In genomic region chrX:13652256-13653021, GRCh38 we compare ENCODE assay signal across 8 cellular contexts. TPM values are rescaled to one million over a fixed set of nuclear protein-coding genes. Genes with fewer than 3 reads are reported as not detected.
DNase-seq lines count a peak whose midpoint lies in the region; ATAC-seq, FAIRE-seq and TF ChIP-seq lines count a peak whose summit lies in the region.

No MANE protein-coding gene starts in this region.

- peak; percentile 64 for FAIRE-seq in GM19239 (lab: Jason Lieb, UNC)
- FAIRE-seq in H1 (lab: Jason Lieb, UNC), result no peak

- POLR2A ChIA-PET in PC-3 (lab: Charles Lee; ENCODE audit: unreplicated experiment) (interaction anchor here (0.7 kb wide), 1 partner anchor 862 kb away, joined by 4 read pairs; no protein-coding TSS in a partner anchor), H1 (lab: Charles Lee; ENCODE audit: partially characterized antibody) (interaction anchor here (1.1 to 1.5 kb wide), 2 partner anchors 8 to 82 kb away, joined by 3 to 4 read pairs; partner anchors contain the start of genes OFD1 and TRAPPC2)

- H4K8ac ChIP-seq in H1 (ENCODE audit: extremely low read depth, insufficient read depth, low read length) (no peak overlapping the region), neuronal stem cell (ENCODE audit: low read depth, low read length) (no peak overlapping the region)

- H3K4me2 ChIP-seq in PC-3 (ENCODE audit: low read length) (peak overlapping the region; percentile 91), H1 (ENCODE audit: insufficient read depth in 1 of 2, low read depth in 2 of 2, low read length in 2 of 2) (peak overlapping the region; percentile 70 to 93), neuronal stem cell (ENCODE audit: insufficient read depth, low read length, poor library complexity, severe bottlenecking) (no peak overlapping the region)

- H3K4me3 ChIP-seq in PC-3 (ENCODE audit: low read length) (peak overlapping the region; percentile 82), H1 (ENCODE audit: extremely low read depth in 1 of 4, insufficient read depth in 2 of 4, low read depth in 3 of 4, low read length in 4 of 4) (peak overlapping the region; percentile 42 to 77 (median 60)), neuronal stem cell (ENCODE audit: low read length in 2 of 2) (peak overlapping the region in 1 of 2 donors; percentile 55)

- H3K4ac ChIP-seq in H1 (replicated peaks; ENCODE audit: insufficient read length, low read depth, low read length) (peak overlapping the region; percentile 85), neuronal stem cell (ENCODE audit: low read length) (no peak overlapping the region)

- H3K27ac ChIP-seq in PC-3 (ENCODE audit: low read length) (peak overlapping the region; percentile 98), H1 (ENCODE audit: low read depth, low read length) (no peak overlapping the region), neuronal stem cell (replicated peaks; ENCODE audit: low read length) (no peak overlapping the region)

- no peaks in the 10 kb centered on the region for H4K20me1 ChIP-seq in PC-3 (ENCODE audit: low read length)
- no peaks in the 10 kb centered on the region for H4K20me1 ChIP-seq in H1 (replicated peaks in 1 of 2; ENCODE audit: control insufficient read depth in 1 of 2, insufficient read depth in 2 of 2, low read length in 2 of 2)

- H2BK15ac ChIP-seq in H1 (ENCODE audit: low read length) (no peak overlapping the region), neuronal stem cell (ENCODE audit: low read length) (no peak overlapping the region)

- H2BK12ac ChIP-seq in H1 (ENCODE audit: low read depth, low read length) (no peak overlapping the region), neuronal stem cell (ENCODE audit: low read length) (no peak overlapping the region)

- no peak overlapping the region for H2BK20ac ChIP-seq in H1 (ENCODE audit: low read length)

- peaks cover 5% of the 10 kb centered on the region for H3F3A ChIP-seq in PC-3 (ENCODE audit: low read length, unreplicated experiment)

- H3K56ac ChIP-seq in H1 (replicated peaks; ENCODE audit: insufficient read length, low read depth, low read length), result no peak overlapping the region

- H3K14ac ChIP-seq in H1 (ENCODE audit: insufficient read length) (no peak overlapping the region), neuronal stem cell (ENCODE audit: low read length) (no peak overlapping the region)

- CTCF ChIA-PET in PC-3 (lab: Charles Lee) (no interaction called here), H1 (lab: Charles Lee; ENCODE audit: partially characterized antibody) (no interaction called here)

- H3K36me3 ChIP-seq in PC-3 (ENCODE audit: low read depth, low read length), result no peaks in the 10 kb centered on the region
- no peaks in the 10 kb centered on the region for H3K36me3 ChIP-seq in H1 (ENCODE audit: control insufficient read depth in 2 of 4, insufficient read depth in 4 of 4, low read length in 3 of 4)
- no peaks in the 10 kb centered on the region for H3K36me3 ChIP-seq in neuronal stem cell (replicated peaks in 1 of 2; ENCODE audit: control insufficient read depth in 2 of 2, insufficient read depth in 2 of 2, low read length in 2 of 2)

- H2AK5ac ChIP-seq in H1 (ENCODE audit: low read depth, low read length) (no peak overlapping the region), neuronal stem cell (ENCODE audit: low read depth, low read length) (no peak overlapping the region)

- H2BK120ac ChIP-seq in H1 (replicated peaks; ENCODE audit: low read depth, low read length) (no peak overlapping the region), neuronal stem cell (ENCODE audit: low read depth, low read length) (no peak overlapping the region)

- H4K5ac ChIP-seq in H1 (ENCODE audit: insufficient read length, low read depth, low read length), result peak overlapping the region; percentile 72

- H3K79me1 ChIP-seq in H1 (ENCODE audit: low read depth, low read length) (no peaks in the 10 kb centered on the region), neuronal stem cell (ENCODE audit: low read depth, low read length) (no peaks in the 10 kb centered on the region)

- H2BK5ac ChIP-seq in H1 (ENCODE audit: low read depth, low read length) (no peak overlapping the region), neuronal stem cell (ENCODE audit: low read length) (no peak overlapping the region)

- DNase-seq in ACHN (peak; percentile 63), GM19239 (ENCODE audit: insufficient read length, low spot score) (no peak), PC-3 (peak; percentile 88), H1 (ENCODE audit: low read depth in 1 of 2, low spot score in 2 of 2) (no peak), neuronal stem cell (ENCODE audit: low spot score) (no peak)
- no peak for DNase-seq in activated effector memory CD4-positive, alpha-beta T cell treated with Interleukin-2 at 50 U/mL for 16 hours
- no peak for DNase-seq in stimulated activated naive CD4-positive, alpha-beta T cell treated with Interleukin-2 at 50 U/mL for 16 hours (lab: John Stamatoyannopoulos, UW)

- peak overlapping the region; percentile 65 for H4K91ac ChIP-seq in H1 (replicated peaks; ENCODE audit: insufficient read length, low read length)
- H4K91ac ChIP-seq in neuronal stem cell (ENCODE audit: low read depth, low read length, poor library complexity), result no peak overlapping the region

- no peaks in the 10 kb centered on the region for H3K27me3 ChIP-seq in PC-3 (ENCODE audit: low read length)
- no peaks in the 10 kb centered on the region for H3K27me3 ChIP-seq in H1 (replicated peaks in 1 of 4; ENCODE audit: control insufficient read depth in 3 of 4, extremely low read depth in 1 of 4, insufficient read depth in 3 of 4, low read length in 3 of 4)
- H3K27me3 ChIP-seq in neuronal stem cell (ENCODE audit: control insufficient read depth in 3 of 3, insufficient read depth in 3 of 3, low read depth in 1 of 3, low read length in 3 of 3), result no peaks in the 10 kb centered on the region

- peak; percentile 63 for ATAC-seq in PC-3
- no peak for ATAC-seq in GM21786 (IDR thresholded peaks at IDR 0.05; ENCODE audit: unreplicated experiment)

- no peak for TF ChIP-seq POLR2A in H1 (IDR thresholded peaks at IDR 0.05; ENCODE audit: control extremely low read depth in 1 of 2, low read depth in 2 of 2, low read length in 2 of 2)

- H3K9ac ChIP-seq in PC-3 (ENCODE audit: low read length), result peak overlapping the region; percentile 92
- H3K9ac ChIP-seq in H1 (replicated peaks in 1 of 4; ENCODE audit: extremely low read depth in 1 of 4, low read depth in 3 of 4, low read length in 3 of 4), result no peak overlapping the region; a peak in 2 of 7 replicates
- no peak overlapping the region for H3K9ac ChIP-seq in neuronal stem cell (ENCODE audit: low read depth, low read length, poor library complexity)

- no peak for TF ChIP-seq RAD21 in H1 (IDR thresholded peaks at IDR 0.05 in 1 of 2, conservative IDR thresholded peaks at IDR 0.05 in 1 of 2; ENCODE audit: low read depth in 2 of 2, low read length in 2 of 2)

- H2AFZ ChIP-seq in PC-3 (ENCODE audit: low read length), result peak overlapping the region; percentile 50
- peak overlapping the region; percentile 78; the same call in 1 of the 2 replicates for H2AFZ ChIP-seq in H1 (ENCODE audit: low read length)
- H2AFZ ChIP-seq in neuronal stem cell (ENCODE audit: low read length), result peak overlapping the region; percentile 65

- in situ Hi-C loops in ACHN (cut with HindIII; ENCODE audit: low pct_ligation_motif_present, low pct_unique_long_range_greater_than_20kb, low sequenced_read_pairs), result no loop called here

- H3K23ac ChIP-seq in H1 (ENCODE audit: insufficient read length) (no peak overlapping the region), neuronal stem cell (ENCODE audit: low read depth, low read length, poor library complexity) (no peak overlapping the region)

- H3K79me2 ChIP-seq in PC-3 (ENCODE audit: low read length) (no peaks in the 10 kb centered on the region), H1 (ENCODE audit: control insufficient read depth in 1 of 2, insufficient read depth in 2 of 2, low read length in 2 of 2) (no peaks in the 10 kb centered on the region)

- H3K9me2 ChIP-seq in PC-3 (replicated peaks; ENCODE audit: low read length), result no peaks in the 10 kb centered on the region

- 45% methylated on average over 17 of the region's 17 CpGs; no CpG with 5 or more reads in 1 of the 2 experiments for whole genome bisulfite sequencing in H1 (ENCODE audit: extremely low coverage in 1 of 2, insufficient coverage in 1 of 2, insufficient read length in 1 of 2, insufficient replicate concordance in 2 of 2, low coverage in 1 of 2, low lambda C conversion rate in 2 of 2, missing lambda C conversion rate in 1 of 2), 2 experiments
- no CpG with 5 or more reads among the region's 17 CpGs for WGBS in neuronal stem cell (ENCODE audit: extremely low coverage in 2 of 2, insufficient read length in 2 of 2, insufficient replicate concordance in 1 of 2), 2 donors

- BruUV-seq in PC-3 (replicated peaks; lab: Mats Ljungman, UMichigan), result TSS peak; percentile 82

- intact Hi-C loops in PC-3 (cut with micrococcal nuclease), result loop anchor here (1.0 to 10.0 kb wide), 3 partner anchors 82 to 678 kb away; partner anchors contain the start of genes OFD1, TMSB4X and TRAPPC2

- H3K18ac ChIP-seq in H1 (ENCODE audit: extremely low read depth, low read length) (no peak overlapping the region), neuronal stem cell (ENCODE audit: low read length) (no peak overlapping the region)

- peaks cover 4% of the 10 kb centered on the region; the same call in 1 of the 2 replicates for H3K23me2 ChIP-seq in H1 (ENCODE audit: low read depth, low read length)

- H3K9me3 ChIP-seq in PC-3 (ENCODE audit: low read length), result no peaks in the 10 kb centered on the region
- no peaks in the 10 kb centered on the region for H3K9me3 ChIP-seq in H1 (ENCODE audit: insufficient read depth in 2 of 2, low read depth in 1 of 2, low read length in 1 of 2)
- no peaks in the 10 kb centered on the region for H3K9me3 ChIP-seq in neuronal stem cell (replicated peaks in 1 of 2; ENCODE audit: control insufficient read depth in 2 of 2, insufficient read depth in 1 of 2, low read depth in 1 of 2, low read length in 2 of 2)

- no peak for TF ChIP-seq EP300 in H1 (IDR thresholded peaks at IDR 0.05; ENCODE audit: borderline replicate concordance in 1 of 2, low read depth in 2 of 2, low read length in 2 of 2)

- TF ChIP-seq CTCF in PC-3 (conservative IDR thresholded peaks at IDR 0.05; ENCODE audit: low read depth, low read length) (no peak), H1 (IDR thresholded peaks at IDR 0.05; ENCODE audit: control extremely low read depth in 1 of 3, insufficient read depth in 1 of 3, low read depth in 1 of 3, low read length in 3 of 3) (no peak)

- peaks cover 28% of the 10 kb centered on the region for H3K4me1 ChIP-seq in PC-3 (ENCODE audit: insufficient read depth, low read length)
- H3K4me1 ChIP-seq in H1 (replicated peaks in 1 of 4; ENCODE audit: control insufficient read depth in 3 of 4, insufficient read depth in 4 of 4, low read length in 3 of 4), result no peaks in the 10 kb centered on the region; a peak in 1 of 7 replicates
- H3K4me1 ChIP-seq in neuronal stem cell (ENCODE audit: control insufficient read depth in 2 of 2, insufficient read depth in 1 of 2, low read depth in 1 of 2, low read length in 2 of 2), result peaks cover 2 to 3% of the 10 kb centered on the region in 2 donors

RNA-seq across cellular contexts. Expression of gene TCEANC, which starts 0.5 kb away (rescaled TPM):
- total RNA-seq in PC-3 (2014; rRNA removed), result 0.62 and 0.69 TPM in 2 replicates
- total RNA-seq in H1 (2021; fragmentation: NEBNext Ultra II Directional; extraction: Animal tissue kit (Norgen Biotek cat#: 25700)), result 2.0 and 3.2 TPM in 2 replicates
- 0.47 and 0.88 TPM in 2 replicates for polyA plus RNA-seq in H1 (2011; rRNA removed)
- polyA plus RNA-seq in H1 (2011; cell fraction: cytosol; rRNA removed), result 1.5 TPM
- 0.78 TPM for polyA plus RNA-seq in H1 (2011; cell fraction: nucleus; rRNA removed)
- 0.94 to 2.2 TPM (median 1.5 TPM) in 4 replicates for polyA plus RNA-seq in H1 (2012, experiment 1 of 2)
- 0.25 TPM for polyA plus RNA-seq in H1 (2012, experiment 2 of 2)
- 1.2 TPM for polyA plus RNA-seq in H1 (2013, experiment 1 of 2)
- 1.1 TPM for polyA plus RNA-seq in H1 (2013, experiment 2 of 2)
- 2.2 and 4.1 TPM in 2 replicates for polyA minus RNA-seq in H1 (2011; rRNA and poly(A)+ RNA removed)
- polyA minus RNA-seq in H1 (2011; cell fraction: cytosol; rRNA and poly(A)+ RNA removed), result 1.5 TPM
- polyA minus RNA-seq in H1 (2011; cell fraction: nucleus; rRNA and poly(A)+ RNA removed), result 2.9 TPM
- polyA plus RNA-seq in neuronal stem cell (2013, experiment 1 of 2), result 1.9 TPM
- polyA plus RNA-seq in neuronal stem cell (2013, experiment 2 of 2), result 1.9 TPM

RNA-seq across cellular contexts. Expression of gene RAB9A, which starts 36.5 kb away (rescaled TPM):
- 21.0 and 29.5 TPM in 2 replicates for total RNA-seq in PC-3 (2014; rRNA removed)
- 29.4 and 34.0 TPM in 2 replicates for total RNA-seq in H1 (2021; fragmentation: NEBNext Ultra II Directional; extraction: Animal tissue kit (Norgen Biotek cat#: 25700))
- polyA plus RNA-seq in H1 (2011; rRNA removed), result 12.4 and 21.8 TPM in 2 replicates
- polyA plus RNA-seq in H1 (2011; cell fraction: cytosol; rRNA removed), result 17.1 TPM
- 5.7 TPM for polyA plus RNA-seq in H1 (2011; cell fraction: nucleus; rRNA removed)
- polyA plus RNA-seq in H1 (2012, experiment 1 of 2), result 19.8 to 21.8 TPM (median 20.8 TPM) in 4 replicates
- polyA plus RNA-seq in H1 (2012, experiment 2 of 2), result 5.5 TPM
- 21.1 TPM for polyA plus RNA-seq in H1 (2013, experiment 1 of 2)
- 18.6 TPM for polyA plus RNA-seq in H1 (2013, experiment 2 of 2)
- polyA minus RNA-seq in H1 (2011; rRNA and poly(A)+ RNA removed), result 8.2 and 12.2 TPM in 2 replicates
- polyA minus RNA-seq in H1 (2011; cell fraction: cytosol; rRNA and poly(A)+ RNA removed), result 9.7 TPM
- 6.4 TPM for polyA minus RNA-seq in H1 (2011; cell fraction: nucleus; rRNA and poly(A)+ RNA removed)
- 14.9 TPM for polyA plus RNA-seq in neuronal stem cell (2013, experiment 1 of 2)
- 15.2 TPM for polyA plus RNA-seq in neuronal stem cell (2013, experiment 2 of 2)

Comparison
In these comparisons a context has a peak if more than half of its experiments do, and no peak if none do; other contexts are left out.
1. DNase-seq: peak in ACHN (single experiment) and PC-3 (single experiment); none in GM19239 (single experiment), H1 (0 of 2), neuronal stem cell (single experiment), activated effector memory CD4-positive, alpha-beta T cell treated with Interleukin-2 at 50 U/mL for 16 hours (single experiment) and stimulated activated naive CD4-positive, alpha-beta T cell treated with Interleukin-2 at 50 U/mL for 16 hours (single experiment).
2. Peak in every context shown above with its lines, with median percentiles within 50 percentile points of each other: H2AFZ ChIP-seq.